Comparison of ENCODE assay signal across 10 cellular contexts in genomic region chr7:157347217-157347904, GRCh38.
DNase-seq lines count a peak whose midpoint lies in the region; TF ChIP-seq lines count a peak whose summit lies in the region.
"Had no signal": no experiment of that assay in that cellular context is flagged by ENCODE, and none has a peak within 500 bp of the region (broad histone marks: within the 10 kb centered on the region; RNA-seq: fewer than 3 reads in every experiment).

No MANE protein-coding gene starts in this region.

- H3K27me3 Mint-ChIP-seq in T-helper 2 cell treated with Interferon-gamma antibody and Interleukin-4, amounts not matched to agents 5 μg/mL and 100 μg/mL, for 36 hours (ENCODE audit: low read depth), result no peaks in the 10 kb centered on the region

- no peak overlapping the region for H3K4me3 ChIP-seq in brain microvascular endothelial cell (ENCODE audit: low read depth, low read length)

- H3K36me3 ChIP-seq in brain microvascular endothelial cell (replicated peaks), result no peaks in the 10 kb centered on the region

- no peak for TF ChIP-seq CTCF in brain microvascular endothelial cell (IDR thresholded peaks at IDR 0.05; ENCODE audit: low read depth, low read length, missing control alignments)

- H3K4me1 Mint-ChIP-seq in T-helper 2 cell treated with Interferon-gamma antibody and Interleukin-4, amounts not matched to agents 5 μg/mL and 100 μg/mL, for 36 hours (ENCODE audit: low read depth), result peaks cover 24% of the 10 kb centered on the region

- peaks cover 13% of the 10 kb centered on the region for H3K36me3 Mint-ChIP-seq in T-helper 2 cell treated with Interferon-gamma antibody and Interleukin-4, amounts not matched to agents 5 μg/mL and 100 μg/mL, for 36 hours (ENCODE audit: low read depth)

- DNase-seq in stimulated activated CD4-positive, alpha-beta T cell treated with anti-CD3 and anti-CD28 coated beads, Interleukin-12 subunit alpha, Interleukin-12 subunit beta, amount 100 ng/mL, for 4 hours, result peak; percentile 16
- DNase-seq in stimulated activated CD4-positive, alpha-beta T cell treated with anti-CD3 and anti-CD28 coated beads, Interleukin-2, amount 100 ng/mL, for 48 hours, result no peak
- DNase-seq in brain microvascular endothelial cell (peak; percentile 80), medulla oblongata (ENCODE audit: extremely low spot score) (peak; percentile 42), HUDEP-2 (lab: John Stamatoyannopoulos, UW; ENCODE audit: unreplicated experiment in 76 of 76) (no peak), activated gamma-delta T cell treated with Interleukin-2 at 50 U/mL for 16 hours (no peak), NCI-H2227 treated with DMSO at 0.1 percent for 48 hours (lab: John Stamatoyannopoulos, UW) (no peak)
- no peak for DNase-seq in T-helper 2 cell treated with Interferon-gamma antibody and Interleukin-4, amounts not matched to agents 5 μg/mL and 100 μg/mL, for 36 hours (ENCODE audit: low spot score)
- DNase-seq: activated CD4-positive, CD25-positive, alpha-beta regulatory T cell treated with anti-CD3 and anti-CD28 coated beads, Interleukin-2, amount 50 U/mL, for 72 hours; DMS153 had no signal

- in situ Hi-C loops in brain microvascular endothelial cell (cut with HindIII; ENCODE audit: low pct_ligation_motif_present, low sequenced_read_pairs), result loop anchor here (10.0 kb wide), 1 partner anchor 83 kb away; no protein-coding TSS in a partner anchor

- H3K27ac ChIP-seq in brain microvascular endothelial cell, result peak overlapping the region; percentile 50

- no peak overlapping the region for H3K27ac Mint-ChIP-seq in T-helper 2 cell treated with Interferon-gamma antibody and Interleukin-4, amounts not matched to agents 5 μg/mL and 100 μg/mL, for 36 hours

- H3K9me3 Mint-ChIP-seq in T-helper 2 cell treated with Interferon-gamma antibody and Interleukin-4, amounts not matched to agents 5 μg/mL and 100 μg/mL, for 36 hours, result no peaks in the 10 kb centered on the region

- H3K4me3 Mint-ChIP-seq in T-helper 2 cell treated with Interferon-gamma antibody and Interleukin-4, amounts not matched to agents 5 μg/mL and 100 μg/mL, for 36 hours, result no peak overlapping the region

- no peaks in the 10 kb centered on the region for H3K27me3 ChIP-seq in brain microvascular endothelial cell (replicated peaks)

Comparison
In these comparisons a context has a peak if more than half of its experiments do, and no peak if none do; other contexts are left out.
1. DNase-seq: peak in stimulated activated CD4-positive, alpha-beta T cell treated with anti-CD3 and anti-CD28 coated beads, Interleukin-12 subunit alpha, Interleukin-12 subunit beta, amount 100 ng/mL, for 4 hours (single experiment), brain microvascular endothelial cell (single experiment) and medulla oblongata (single experiment); none in stimulated activated CD4-positive, alpha-beta T cell treated with anti-CD3 and anti-CD28 coated beads, Interleukin-2, amount 100 ng/mL, for 48 hours (0 of 2), HUDEP-2 (0 of 76), activated gamma-delta T cell treated with Interleukin-2 at 50 U/mL for 16 hours (single experiment), T-helper 2 cell treated with Interferon-gamma antibody and Interleukin-4, amounts not matched to agents 5 μg/mL and 100 μg/mL, for 36 hours (single experiment) and NCI-H2227 treated with DMSO at 0.1 percent for 48 hours (single experiment).